Comparison of ENCODE assay signal across 11 cellular contexts in genomic region chr16:2216330-2216729, GRCh38. TPM values are rescaled to one million over a fixed set of nuclear protein-coding genes. Genes with fewer than 3 reads are reported as not detected.
A peak's percentile ranks its signal among the peaks of the same experiment; 100 is the strongest.
DNase-seq lines count a peak whose midpoint lies in the region; ATAC-seq and TF ChIP-seq lines count a peak whose summit lies in the region.
"Had no signal": no experiment of that assay in that cellular context is flagged by ENCODE, and none has a peak within 500 bp of the region (broad histone marks: within the 10 kb centered on the region; RNA-seq: fewer than 3 reads in every experiment).

No MANE protein-coding gene starts in this region.

- H3K36me3 Mint-ChIP-seq in T-helper 1 cell treated with Interleukin-12 subunit alpha and Interleukin-12 subunit beta and Interleukin-4 antibody, amounts not matched to agents 30 μg/mL and 1 μg/mL, for 36 hours (ENCODE audit: low read depth), result no peaks in the 10 kb centered on the region
- peaks cover 21% of the 10 kb centered on the region for H3K36me3 Mint-ChIP-seq in activated naive CD8-positive, alpha-beta T cell treated with anti-CD3 and anti-CD28 coated beads, Interleukin-2, amount 50 U/mL, for 24 hours (ENCODE audit: low read depth)
- H3K36me3 Mint-ChIP-seq in neural crest cell (ENCODE audit: low read depth), result peaks cover 4% of the 10 kb centered on the region

- no peak for TF ChIP-seq CTCF in neural crest cell (conservative IDR thresholded peaks at IDR 0.05)

- H3K27ac Mint-ChIP-seq in T-helper 1 cell treated with Interleukin-12 subunit alpha and Interleukin-12 subunit beta and Interleukin-4 antibody, amounts not matched to agents 30 μg/mL and 1 μg/mL, for 36 hours, result no peak overlapping the region
- H3K27ac Mint-ChIP-seq in activated naive CD8-positive, alpha-beta T cell treated with anti-CD3 and anti-CD28 coated beads, Interleukin-2, amount 50 U/mL, for 24 hours, result peak overlapping the region; percentile 93
- H3K27ac Mint-ChIP-seq in neural crest cell (ENCODE audit: unreplicated experiment), result peak overlapping the region; percentile 62

- peak overlapping the region; percentile 85 for H3K4me3 Mint-ChIP-seq in T-helper 1 cell treated with Interleukin-12 subunit alpha and Interleukin-12 subunit beta and Interleukin-4 antibody, amounts not matched to agents 30 μg/mL and 1 μg/mL, for 36 hours
- H3K4me3 Mint-ChIP-seq in activated naive CD8-positive, alpha-beta T cell treated with anti-CD3 and anti-CD28 coated beads, Interleukin-2, amount 50 U/mL, for 24 hours, result peak overlapping the region; percentile 88
- peak overlapping the region; percentile 91 for H3K4me3 Mint-ChIP-seq in neural crest cell

- no peak for ATAC-seq in activated naive CD8-positive, alpha-beta T cell treated with anti-CD3 and anti-CD28 coated beads, Interleukin-2, amount 50 U/mL, for 24 hours
- ATAC-seq in GM21367 (IDR thresholded peaks at IDR 0.05; ENCODE audit: unreplicated experiment), result no peak
- ATAC-seq: esophagus mucosa had no signal

- no peaks in the 10 kb centered on the region for H3K27me3 Mint-ChIP-seq in T-helper 1 cell treated with Interleukin-12 subunit alpha and Interleukin-12 subunit beta and Interleukin-4 antibody, amounts not matched to agents 30 μg/mL and 1 μg/mL, for 36 hours (ENCODE audit: low read depth)
- no peaks in the 10 kb centered on the region for H3K27me3 Mint-ChIP-seq in activated naive CD8-positive, alpha-beta T cell treated with anti-CD3 and anti-CD28 coated beads, Interleukin-2, amount 50 U/mL, for 24 hours
- H3K27me3 Mint-ChIP-seq in neural crest cell (ENCODE audit: low read depth), result peaks cover 8% of the 10 kb centered on the region

- DNase-seq in T-helper 1 cell (no peak), neural crest cell (ENCODE audit: low read depth, low spot score) (no peak), RKO (ENCODE audit: low spot score) (no peak), OCI-M2 (lab: John Stamatoyannopoulos, UW; ENCODE audit: unreplicated experiment) (no peak)
- no peak for DNase-seq in Jurkat, Clone E6-1 (ENCODE audit: low read depth, low spot score)
- DNase-seq in activated naive CD8-positive, alpha-beta T cell treated with anti-CD3 and anti-CD28 coated beads, Interleukin-2, amount 50 U/mL, for 24 hours, result no peak
- DNase-seq: 8988T; central memory CD4-positive, alpha-beta T cell had no signal

- peaks cover 16% of the 10 kb centered on the region for H3K4me1 Mint-ChIP-seq in T-helper 1 cell treated with Interleukin-12 subunit alpha and Interleukin-12 subunit beta and Interleukin-4 antibody, amounts not matched to agents 30 μg/mL and 1 μg/mL, for 36 hours (ENCODE audit: low read depth)
- H3K4me1 Mint-ChIP-seq in activated naive CD8-positive, alpha-beta T cell treated with anti-CD3 and anti-CD28 coated beads, Interleukin-2, amount 50 U/mL, for 24 hours, result peaks cover 24% of the 10 kb centered on the region
- H3K4me1 Mint-ChIP-seq in neural crest cell, result peaks cover 27% of the 10 kb centered on the region

- no peaks in the 10 kb centered on the region for H3K9me3 Mint-ChIP-seq in T-helper 1 cell treated with Interleukin-12 subunit alpha and Interleukin-12 subunit beta and Interleukin-4 antibody, amounts not matched to agents 30 μg/mL and 1 μg/mL, for 36 hours
- H3K9me3 Mint-ChIP-seq in activated naive CD8-positive, alpha-beta T cell treated with anti-CD3 and anti-CD28 coated beads, Interleukin-2, amount 50 U/mL, for 24 hours, result no peaks in the 10 kb centered on the region
- no peaks in the 10 kb centered on the region for H3K9me3 Mint-ChIP-seq in neural crest cell

- H3K4me3 ChIP-seq in Jurkat, Clone E6-1 (ENCODE audit: low read length), result peak overlapping the region; percentile 92

RNA-seq across cellular contexts. Expression of gene PGP, which starts 1.7 kb away (rescaled TPM):
- 33.2 TPM for polyA plus RNA-seq in Jurkat, Clone E6-1 (2012; ENCODE audit: insufficient read depth, insufficient read length)
- total RNA-seq in neural crest cell, result 47.3 and 50.2 TPM in 2 replicates

RNA-seq across cellular contexts. Expression of gene BRICD5, which starts 5.7 kb away (rescaled TPM):
- polyA plus RNA-seq in Jurkat, Clone E6-1 (2012; ENCODE audit: insufficient read depth, insufficient read length), result 16.5 TPM
- 31.2 and 32.0 TPM in 2 replicates for total RNA-seq in neural crest cell

RNA-seq across cellular contexts. Expression of gene E4F1, which starts 7.1 kb away (rescaled TPM):
- 27.3 TPM for polyA plus RNA-seq in Jurkat, Clone E6-1 (2012; ENCODE audit: insufficient read depth, insufficient read length)
- 37.5 and 38.9 TPM in 2 replicates for total RNA-seq in neural crest cell

RNA-seq across cellular contexts. Expression of gene MLST8, which starts 11.1 kb away (rescaled TPM):
- polyA plus RNA-seq in Jurkat, Clone E6-1 (2012; ENCODE audit: insufficient read depth, insufficient read length), result 102 TPM
- total RNA-seq in neural crest cell, result 68.1 and 69.2 TPM in 2 replicates

RNA-seq across cellular contexts. Expression of gene DNASE1L2, which starts 19.9 kb away (rescaled TPM):
- polyA plus RNA-seq in Jurkat, Clone E6-1 (2012; ENCODE audit: insufficient read depth, insufficient read length), result 1.8 TPM
- total RNA-seq in neural crest cell, result 1.6 and 2.6 TPM in 2 replicates
